11 cellular contexts compared by ENCODE assay signal in the genomic region with DNA sequence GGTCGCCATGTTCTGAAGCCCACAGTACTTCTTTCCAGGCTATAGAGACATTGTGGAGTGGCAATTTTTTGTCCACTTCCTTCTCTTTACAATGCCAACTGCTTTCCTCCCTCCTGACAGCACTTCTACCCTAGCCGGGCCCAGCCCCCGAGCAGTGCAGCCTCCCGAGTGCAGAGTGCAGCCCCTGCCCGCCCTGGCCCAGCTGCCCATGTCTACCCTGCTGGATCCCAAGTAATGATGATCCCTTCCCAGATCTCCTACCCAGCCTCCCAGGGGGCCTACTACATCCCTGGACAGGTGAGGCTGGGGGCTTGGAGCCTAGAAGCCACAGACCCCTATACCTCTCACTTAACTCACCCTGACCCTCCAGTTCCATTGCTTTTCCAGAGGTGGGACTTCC. TPM values are rescaled to one million over a fixed set of nuclear protein-coding genes. Genes with fewer than 3 reads are reported as not detected.
A peak's percentile ranks its signal among the peaks of the same experiment; 100 is the strongest.
DNase-seq lines count a peak whose midpoint lies in the region; ATAC-seq and TF ChIP-seq lines count a peak whose summit lies in the region.
"Had no signal": no experiment of that assay in that cellular context is flagged by ENCODE, and none has a peak within 500 bp of the region (broad histone marks: within the 10 kb centered on the region; RNA-seq: fewer than 3 reads in every experiment).

No MANE protein-coding gene starts in this region.

- ATAC-seq in lower lobe of right lung, result no peak
- no peak for ATAC-seq in HG02870 (IDR thresholded peaks at IDR 0.05; ENCODE audit: unreplicated experiment)
- ATAC-seq in GM21381 (IDR thresholded peaks at IDR 0.05; ENCODE audit: unreplicated experiment), result no peak
- no peak for ATAC-seq in GM18861 (IDR thresholded peaks at IDR 0.05; ENCODE audit: unreplicated experiment)

- no peak overlapping the region for H3K9ac ChIP-seq in HUES48 (ENCODE audit: low read depth, low read length)

- in situ Hi-C loops in astrocyte of the cerebellum (cut with HindIII; ENCODE audit: low sequenced_read_pairs), result no loop called here

- H3K4me1 ChIP-seq in HUES48 (ENCODE audit: control insufficient read depth, insufficient read depth, low read length) (peaks cover 12% of the 10 kb centered on the region; the same call in 1 of the 2 replicates), lower lobe of right lung (peaks cover 64% of the 10 kb centered on the region)

- 0 out of 2 replicates have a peak overlapping the region, but pooled peaks have one; percentile 2 for H3K27ac ChIP-seq in 22Rv1
- no peak overlapping the region for H3K27ac ChIP-seq in HUES48 (ENCODE audit: low read depth, low read length)
- H3K27ac ChIP-seq in lower lobe of right lung, result no peak overlapping the region
- H3K27ac ChIP-seq: cardiac muscle cell, SJSA1 had no signal

- intact Hi-C loops in lower lobe of right lung (cut with DNase I), result no loop called here

- H3K9me3 ChIP-seq in HUES48 (ENCODE audit: control insufficient read depth, insufficient read depth, low read length), result no peaks in the 10 kb centered on the region
- H3K9me3 ChIP-seq in lower lobe of right lung, result no peaks in the 10 kb centered on the region
- H3K9me3 ChIP-seq: SJSA1 had no signal

- DNase-seq in astrocyte of the cerebellum (ENCODE audit: low read depth), result no peak
- no peak for DNase-seq in lower lobe of right lung
- no peak for DNase-seq in NCI-H1930 (lab: John Stamatoyannopoulos, UW)

- H3K4me3 ChIP-seq in HUES48 (ENCODE audit: low read depth, low read length) (peak overlapping the region; percentile 94; the same call in 1 of the 2 replicates), astrocyte of the cerebellum (ENCODE audit: low read depth, low read length) (peak overlapping the region; percentile 93), lower lobe of right lung (peak overlapping the region; percentile 94)
- H3K4me3 ChIP-seq: cardiac muscle cell had no signal

- H3K27me3 ChIP-seq in HUES48 (ENCODE audit: control insufficient read depth, insufficient read depth, low read length), result no peaks in the 10 kb centered on the region
- H3K27me3 ChIP-seq in lower lobe of right lung (ENCODE audit: low read depth), result no peaks in the 10 kb centered on the region
- H3K27me3 ChIP-seq: cardiac muscle cell, SJSA1 had no signal

- TF ChIP-seq CTCF in 22Rv1 (IDR thresholded peaks at IDR 0.05), result no peak
- no peak for TF ChIP-seq CTCF in astrocyte of the cerebellum (IDR thresholded peaks at IDR 0.05; ENCODE audit: low read depth, low read length, missing control alignments)
- TF ChIP-seq CTCF in lower lobe of right lung (IDR thresholded peaks at IDR 0.05), result no peak

- H3K36me3 ChIP-seq in HUES48 (ENCODE audit: control insufficient read depth, insufficient read depth, low read length) (peaks cover 60% of the 10 kb centered on the region), lower lobe of right lung (peaks cover 39% of the 10 kb centered on the region)

RNA-seq across cellular contexts. Expression of a gene that starts 2.8 kb away (rescaled TPM):
- 271 TPM for total RNA-seq in lower lobe of right lung

RNA-seq across cellular contexts. Expression of a gene that starts 18.2 kb away (rescaled TPM):
- 135 TPM for total RNA-seq in lower lobe of right lung

RNA-seq across cellular contexts. Expression of a gene that starts 20.2 kb away (rescaled TPM):
- total RNA-seq in lower lobe of right lung, result 17.0 TPM

RNA-seq across cellular contexts. Expression of a gene that starts 41.4 kb away (rescaled TPM):
- not detected for total RNA-seq in lower lobe of right lung
- total RNA-seq: cardiac muscle cell, mesenteric fat pad, SJSA1 had no signal

RNA-seq across cellular contexts. Expression of a gene that starts 44.2 kb away (rescaled TPM):
- 4.4 TPM for total RNA-seq in lower lobe of right lung
